Comparison of ENCODE assay signal across 1 cellular context in genomic region chr4:37324526-37324925, GRCh38.
TF ChIP-seq lines count a peak whose summit lies in the region.

No MANE protein-coding gene starts in this region.

TF ChIP-seq in HepG2, 621 proteins besides CTCF, POLR2A, EP300 and RAD21 (continued from another document and continues in another):
- no peak for TF ChIP-seq ZSCAN29 (CRISPR knock-in tag; conservative IDR thresholded peaks at IDR 0.05)
- TF ChIP-seq GFI1 (CRISPR knock-in tag; IDR thresholded peaks at IDR 0.05; ENCODE audit: borderline replicate concordance) = 0 out of 2 replicates have a peak, but pooled peaks have one; percentile 35
- no peak for TF ChIP-seq AFF4 (CRISPR knock-in tag; IDR thresholded peaks at IDR 0.05)
- TF ChIP-seq HDAC6 (IDR thresholded peaks at IDR 0.05; ENCODE audit: low read depth, low read length) = no peak
- TF ChIP-seq TSC22D2 (CRISPR knock-in tag; IDR thresholded peaks at IDR 0.05; ENCODE audit: borderline replicate concordance) = no peak
- no peak for TF ChIP-seq SRSF4 (IDR thresholded peaks at IDR 0.05; ENCODE audit: low read depth, low read length, poor library complexity, severe bottlenecking)
- TF ChIP-seq TBL1XR1 (IDR thresholded peaks at IDR 0.05; ENCODE audit: borderline replicate concordance, low read length, partially characterized antibody) = no peak
- TF ChIP-seq HNF1B (CRISPR knock-in tag; IDR thresholded peaks at IDR 0.05) = 0 out of 2 replicates have a peak, but pooled peaks have one; percentile 31
- no peak for TF ChIP-seq PHF20 (CRISPR knock-in tag; IDR thresholded peaks at IDR 0.05)
- TF ChIP-seq HNF1A (IDR thresholded peaks at IDR 0.05; ENCODE audit: low read depth) = no peak
- peak; percentile 65; the same call in 1 of the 2 replicates for TF ChIP-seq HNF1A (CRISPR knock-in tag; IDR thresholded peaks at IDR 0.05; ENCODE audit: borderline replicate concordance)
- TF ChIP-seq MYPOP (CRISPR knock-in tag; IDR thresholded peaks at IDR 0.05) = no peak
- TF ChIP-seq ZNF20 (CRISPR knock-in tag; IDR thresholded peaks at IDR 0.05) = no peak
- no peak for TF ChIP-seq CHD4 (IDR thresholded peaks at IDR 0.05; ENCODE audit: borderline replicate concordance, low read length)
- TF ChIP-seq ARHGAP35 (CRISPR knock-in tag; IDR thresholded peaks at IDR 0.05; ENCODE audit: borderline replicate concordance) = no peak
- no peak for TF ChIP-seq ZNF878 (CRISPR knock-in tag; IDR thresholded peaks at IDR 0.05)
- TF ChIP-seq RFX1 (IDR thresholded peaks at IDR 0.05) = no peak
- TF ChIP-seq HOXA3 (CRISPR knock-in tag; IDR thresholded peaks at IDR 0.05) = no peak
- TF ChIP-seq BCL3 (CRISPR knock-in tag; IDR thresholded peaks at IDR 0.05) = no peak
- TF ChIP-seq ZFP82 (CRISPR knock-in tag; IDR thresholded peaks at IDR 0.05; ENCODE audit: borderline replicate concordance) = no peak
- no peak for TF ChIP-seq ZNF737 (CRISPR knock-in tag; IDR thresholded peaks at IDR 0.05; ENCODE audit: borderline replicate concordance)
- TF ChIP-seq ZNF33A (CRISPR knock-in tag; IDR thresholded peaks at IDR 0.05; ENCODE audit: borderline replicate concordance) = no peak; the same call in 1 of the 2 replicates
- no peak for TF ChIP-seq ZNF710 (CRISPR knock-in tag; IDR thresholded peaks at IDR 0.05; ENCODE audit: borderline replicate concordance)
- no peak for TF ChIP-seq SP5 (CRISPR knock-in tag; IDR thresholded peaks at IDR 0.05; ENCODE audit: borderline replicate concordance, low read depth)
- TF ChIP-seq NCOA5 (CRISPR knock-in tag; IDR thresholded peaks at IDR 0.05) = no peak
- TF ChIP-seq FOXC1 (CRISPR knock-in tag; IDR thresholded peaks at IDR 0.05; ENCODE audit: borderline replicate concordance) = no peak
- TF ChIP-seq ZNF850 (CRISPR knock-in tag; conservative IDR thresholded peaks at IDR 0.05) = no peak
- TF ChIP-seq ZNF337 (CRISPR knock-in tag; IDR thresholded peaks at IDR 0.05; ENCODE audit: borderline replicate concordance, low read depth) = no peak
- TF ChIP-seq GLI4 (CRISPR knock-in tag; IDR thresholded peaks at IDR 0.05; ENCODE audit: borderline replicate concordance) = no peak
- no peak for TF ChIP-seq SNAPC5 (CRISPR knock-in tag; IDR thresholded peaks at IDR 0.05; ENCODE audit: borderline replicate concordance)
- TF ChIP-seq ZKSCAN8 (CRISPR knock-in tag; IDR thresholded peaks at IDR 0.05; ENCODE audit: borderline replicate concordance) = no peak
- TF ChIP-seq ZBTB3 (CRISPR knock-in tag; IDR thresholded peaks at IDR 0.05; ENCODE audit: borderline replicate concordance, low read depth) = no peak
- no peak for TF ChIP-seq ZSCAN22 (CRISPR knock-in tag; IDR thresholded peaks at IDR 0.05)
- TF ChIP-seq FOXK2 (IDR thresholded peaks at IDR 0.05) = no peak
- no peak for TF ChIP-seq ZNF12 (CRISPR knock-in tag; IDR thresholded peaks at IDR 0.05)
- no peak for TF ChIP-seq ZNF770 (CRISPR knock-in tag; IDR thresholded peaks at IDR 0.05)
- TF ChIP-seq ZNF121 (CRISPR knock-in tag; IDR thresholded peaks at IDR 0.05) = no peak
- no peak for TF ChIP-seq FOXM1 (CRISPR knock-in tag; IDR thresholded peaks at IDR 0.05)
- TF ChIP-seq CHCHD3 (CRISPR knock-in tag; IDR thresholded peaks at IDR 0.05) = no peak
- no peak for TF ChIP-seq ZNF619 (CRISPR knock-in tag; IDR thresholded peaks at IDR 0.05)
- TF ChIP-seq ZBTB21 (CRISPR knock-in tag; IDR thresholded peaks at IDR 0.05) = no peak
- TF ChIP-seq ZNF678 (CRISPR knock-in tag; IDR thresholded peaks at IDR 0.05) = no peak
- TF ChIP-seq CREBL2 (CRISPR knock-in tag; IDR thresholded peaks at IDR 0.05; ENCODE audit: borderline replicate concordance) = no peak
- no peak for TF ChIP-seq ZNF740 (CRISPR knock-in tag; IDR thresholded peaks at IDR 0.05)
- no peak for TF ChIP-seq TAF1 (CRISPR knock-in tag; IDR thresholded peaks at IDR 0.05)
- TF ChIP-seq STAT6 (CRISPR knock-in tag; IDR thresholded peaks at IDR 0.05; ENCODE audit: borderline replicate concordance) = no peak
- TF ChIP-seq GATAD2A (CRISPR knock-in tag; IDR thresholded peaks at IDR 0.05) = peak; percentile 42; the same call in 1 of the 2 replicates
